ENCODE assay signal across 8 cellular contexts in genomic region chr6:28922841-28923317, GRCh38. TPM values are rescaled to one million over a fixed set of nuclear protein-coding genes. Genes with fewer than 3 reads are reported as not detected.
A peak's percentile ranks its signal among the peaks of the same experiment; 100 is the strongest.
DNase-seq lines count a peak whose midpoint lies in the region; ATAC-seq and TF ChIP-seq lines count a peak whose summit lies in the region.

No MANE protein-coding gene starts in this region.

- ATAC-seq in HG03196 (IDR thresholded peaks at IDR 0.05; ENCODE audit: unreplicated experiment): peak; percentile 17
- ATAC-seq in activated naive CD8-positive, alpha-beta T cell treated with anti-CD3 and anti-CD28 coated beads, Interleukin-2, amount 50 U/mL, for 24 hours: peak; percentile 22

- H3K9me3 Mint-ChIP-seq in activated naive CD8-positive, alpha-beta T cell treated with anti-CD3 and anti-CD28 coated beads, Interleukin-2, amount 50 U/mL, for 24 hours: no peaks in the 10 kb centered on the region

- peak overlapping the region; percentile 96 for H3K27ac ChIP-seq in left ventricle myocardium inferior (replicated peaks)
- H3K27ac ChIP-seq in prostate gland: peak overlapping the region; percentile 93

- TF ChIP-seq CTCF in left ventricle myocardium inferior (IDR thresholded peaks at IDR 0.05; ENCODE audit: borderline replicate concordance) (no peak), prostate gland (IDR thresholded peaks at IDR 0.05) (no peak)

- peaks cover 43% of the 10 kb centered on the region for H3K36me3 Mint-ChIP-seq in activated naive CD8-positive, alpha-beta T cell treated with anti-CD3 and anti-CD28 coated beads, Interleukin-2, amount 50 U/mL, for 24 hours (ENCODE audit: low read depth)

- H3K27me3 ChIP-seq in left ventricle myocardium inferior (ENCODE audit: low read depth) (no peaks in the 10 kb centered on the region), prostate gland (replicated peaks; ENCODE audit: insufficient read depth) (no peaks in the 10 kb centered on the region)

- H3K36me3 ChIP-seq in left ventricle myocardium inferior: peaks cover 42% of the 10 kb centered on the region
- peaks cover 0 to 5% of the 10 kb centered on the region in 2 donors for H3K36me3 ChIP-seq in prostate gland

- H3K4me1 Mint-ChIP-seq in activated naive CD8-positive, alpha-beta T cell treated with anti-CD3 and anti-CD28 coated beads, Interleukin-2, amount 50 U/mL, for 24 hours: peaks cover 45% of the 10 kb centered on the region

- peak overlapping the region; percentile 94 for H3K4me3 Mint-ChIP-seq in activated naive CD8-positive, alpha-beta T cell treated with anti-CD3 and anti-CD28 coated beads, Interleukin-2, amount 50 U/mL, for 24 hours

- H3K4me3 ChIP-seq in left ventricle myocardium inferior: peak overlapping the region; percentile 89
- H3K4me3 ChIP-seq in prostate gland: peak overlapping the region; percentile 56 to 80

- peak; percentile 58 for DNase-seq in CD1c-positive myeloid dendritic cell (ENCODE audit: extremely low spot score)
- DNase-seq in GM19238 (ENCODE audit: insufficient read length, low spot score): peak; percentile 20
- peak; percentile 50 for DNase-seq in activated naive CD8-positive, alpha-beta T cell treated with anti-CD3 and anti-CD28 coated beads, Interleukin-2, amount 50 U/mL, for 24 hours
- DNase-seq in left ventricle myocardium inferior: peak; percentile 47
- DNase-seq in prostate gland (ENCODE audit: low spot score): peak; percentile 29
- DNase-seq in AG08396 (ENCODE audit: low spot score): no peak

- no peak for TF ChIP-seq POLR2A in prostate gland (IDR thresholded peaks at IDR 0.05)

- peaks cover 57% of the 10 kb centered on the region for H3K4me1 ChIP-seq in left ventricle myocardium inferior
- H3K4me1 ChIP-seq in prostate gland (replicated peaks): no peaks in the 10 kb centered on the region

- peak overlapping the region; percentile 88 for H3K27ac Mint-ChIP-seq in activated naive CD8-positive, alpha-beta T cell treated with anti-CD3 and anti-CD28 coated beads, Interleukin-2, amount 50 U/mL, for 24 hours

- 0% methylated on average over 32 of the region's 33 CpGs for WGBS in prostate gland

- H3K27me3 Mint-ChIP-seq in activated naive CD8-positive, alpha-beta T cell treated with anti-CD3 and anti-CD28 coated beads, Interleukin-2, amount 50 U/mL, for 24 hours: no peaks in the 10 kb centered on the region

- H3K9me3 ChIP-seq in left ventricle myocardium inferior (replicated peaks): no peaks in the 10 kb centered on the region
- H3K9me3 ChIP-seq in prostate gland: no peaks in the 10 kb centered on the region

- intact Hi-C loops in left ventricle myocardium inferior (cut with micrococcal nuclease) (no loop called here), prostate gland (cut with DNase I) (loop anchor here (1.0 to 2.0 kb wide), 2 partner anchors 18 to 26 kb away; no protein-coding TSS in a partner anchor)

TF ChIP-seq in PFSK-1, 5 proteins besides CTCF, POLR2A, EP300 and RAD21:
- TF ChIP-seq SIN3A (IDR thresholded peaks at IDR 0.05; ENCODE audit: borderline replicate concordance, insufficient read depth, low read length) (0 out of 2 replicates have a peak, but pooled peaks have one; percentile 14), FOXP2 (optimal IDR thresholded peaks at IDR 0.05; ENCODE audit: borderline replicate concordance, extremely low read depth, extremely low read length, insufficient read depth) (no peak)
TF ChIP-seq in PFSK-1: peak in this region for 1.

RNA-seq across cellular contexts. Expression of gene TRIM27, which starts 0.9 kb away (rescaled TPM):
- polyA plus RNA-seq in PFSK-1 (2012; ENCODE audit: insufficient read length, low read depth): 76.1 TPM
- 17.8 TPM for total RNA-seq in left ventricle myocardium inferior
- 10 to 100 TPM; 79.2 to 85.7 TPM for total RNA-seq in prostate gland
